In the genomic region with DNA sequence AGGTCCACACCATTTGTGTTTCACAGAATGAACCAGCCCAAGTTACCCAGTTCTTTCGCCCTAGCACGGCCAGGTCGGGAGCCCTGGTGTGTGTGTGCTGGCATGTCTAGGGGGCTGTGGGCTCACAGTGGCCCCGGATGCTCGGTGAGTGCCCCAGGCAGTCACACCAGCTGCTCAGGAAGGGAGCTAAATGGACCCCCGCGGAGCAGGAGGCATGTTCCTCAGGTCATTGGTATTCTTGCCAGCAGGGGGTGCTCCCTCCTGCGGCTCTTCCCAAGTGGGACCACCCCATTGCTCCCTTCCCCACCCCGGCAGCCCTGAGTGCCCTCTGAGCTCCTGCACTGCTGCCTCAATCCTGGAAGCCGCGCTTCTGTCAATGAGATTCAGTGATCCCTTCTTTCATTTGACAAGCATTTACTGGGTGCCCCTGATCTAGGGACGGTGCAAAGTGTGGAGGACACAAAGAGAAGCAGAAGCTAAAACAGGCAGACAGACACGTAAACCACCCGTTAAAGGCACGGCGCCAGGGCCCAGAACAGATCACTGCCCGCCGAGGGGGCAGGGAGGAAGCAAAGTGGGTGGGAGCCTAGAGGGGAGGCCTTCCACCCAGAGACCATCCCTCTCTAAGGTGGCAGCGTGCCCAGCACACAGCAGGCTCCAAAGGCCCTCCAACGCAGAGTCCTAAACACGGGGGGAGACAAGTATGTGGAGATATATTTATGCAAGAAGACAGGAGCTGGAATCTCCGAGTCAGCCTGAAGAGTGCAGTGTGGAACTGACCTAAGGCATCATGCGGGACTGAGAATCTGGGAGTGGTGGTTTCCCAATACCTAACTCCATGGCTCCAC, we compare ENCODE assay signal across 8 cellular contexts. TPM values are rescaled to one million over a fixed set of nuclear protein-coding genes. Genes with fewer than 3 reads are reported as not detected.
DNase-seq lines count a peak whose midpoint lies in the region; FAIRE-seq and TF ChIP-seq lines count a peak whose summit lies in the region.

No MANE protein-coding gene starts in this region.

- DNase-seq in D341Med (ENCODE audit: low spot score) (peak; percentile 69), Kasumi-1 (lab: John Stamatoyannopoulos, UW) (peak; percentile 29 to 30), chondrocyte (ENCODE audit: low spot score) (no peak), mesenteric fat pad (ENCODE audit: low spot score) (peak; percentile 83), HCEC 1CT (no peak), NCI-H1436 (lab: John Stamatoyannopoulos, UW) (no peak), NCI-H526 treated with DMSO at 0.1 percent for 48 hours (lab: John Stamatoyannopoulos, UW) (no peak), GM12891 (ENCODE audit: insufficient read length, low spot score) (no peak)

- no peak for TF ChIP-seq POLR2A in GM12891 (IDR thresholded peaks at IDR 0.05; ENCODE audit: low read depth, low read length)

- H3K27me3 Mint-ChIP-seq in chondrocyte (ENCODE audit: low read depth): no peaks in the 10 kb centered on the region

- no peak for FAIRE-seq in GM12891 (lab: Jason Lieb, UNC)

- peaks cover 9% of the 10 kb centered on the region for H3K4me1 Mint-ChIP-seq in chondrocyte (ENCODE audit: low read depth)

- peak; percentile 73 for TF ChIP-seq CTCF in chondrocyte (IDR thresholded peaks at IDR 0.05)

- peaks cover 16% of the 10 kb centered on the region for H3K36me3 Mint-ChIP-seq in chondrocyte (ENCODE audit: low read depth)

- no peak overlapping the region for H3K4me3 Mint-ChIP-seq in chondrocyte (ENCODE audit: unreplicated experiment)

- no peak overlapping the region for H3K27ac Mint-ChIP-seq in chondrocyte (ENCODE audit: unreplicated experiment)

- no peaks in the 10 kb centered on the region for H3K9me3 Mint-ChIP-seq in chondrocyte (ENCODE audit: low read depth)

TF ChIP-seq in GM12891, 5 proteins besides CTCF, POLR2A, EP300 and RAD21:
- TF ChIP-seq POLR2AphosphoS5 (IDR thresholded peaks at IDR 0.05; ENCODE audit: low read depth, low read length) (no peak), PAX5 (IDR thresholded peaks at IDR 0.05; ENCODE audit: insufficient read depth, low read length, severe bottlenecking) (no peak), TAF1 (IDR thresholded peaks at IDR 0.05; ENCODE audit: low read depth, low read length) (no peak), SPI1 (IDR thresholded peaks at IDR 0.05; ENCODE audit: low read depth, low read length) (no peak), POU2F2 (IDR thresholded peaks at IDR 0.05; ENCODE audit: low read depth, low read length) (no peak)

RNA-seq across cellular contexts. Expression of gene ADPRHL1, which starts 5.2 kb away (rescaled TPM):
- 6.3 to 8.8 TPM (median 8.4 TPM) in 3 replicates for total RNA-seq in chondrocyte
- total RNA-seq in mesenteric fat pad: 2.1 TPM
- 2.2 TPM for polyA plus RNA-seq in GM12891 (2012; ENCODE audit: low read depth, missing spikeins)

RNA-seq across cellular contexts. Expression of gene DCUN1D2, which starts 32.1 kb away (rescaled TPM):
- 17.0 to 24.9 TPM (median 19.5 TPM) in 3 replicates for total RNA-seq in chondrocyte
- total RNA-seq in mesenteric fat pad: 21.7 TPM
- 5.4 TPM for polyA plus RNA-seq in GM12891 (2012; ENCODE audit: low read depth, missing spikeins)

Comparison
In these comparisons a context has a peak if more than half of its experiments do, and no peak if none do; other contexts are left out.
1. DNase-seq: peak in D341Med (single experiment), Kasumi-1 (2 of 2) and mesenteric fat pad (single experiment); none in chondrocyte (single experiment), HCEC 1CT (single experiment), NCI-H1436 (single experiment), NCI-H526 treated with DMSO at 0.1 percent for 48 hours (single experiment) and GM12891 (single experiment).